Comparison of ENCODE assay signal across 20 cellular contexts in the genomic region with DNA sequence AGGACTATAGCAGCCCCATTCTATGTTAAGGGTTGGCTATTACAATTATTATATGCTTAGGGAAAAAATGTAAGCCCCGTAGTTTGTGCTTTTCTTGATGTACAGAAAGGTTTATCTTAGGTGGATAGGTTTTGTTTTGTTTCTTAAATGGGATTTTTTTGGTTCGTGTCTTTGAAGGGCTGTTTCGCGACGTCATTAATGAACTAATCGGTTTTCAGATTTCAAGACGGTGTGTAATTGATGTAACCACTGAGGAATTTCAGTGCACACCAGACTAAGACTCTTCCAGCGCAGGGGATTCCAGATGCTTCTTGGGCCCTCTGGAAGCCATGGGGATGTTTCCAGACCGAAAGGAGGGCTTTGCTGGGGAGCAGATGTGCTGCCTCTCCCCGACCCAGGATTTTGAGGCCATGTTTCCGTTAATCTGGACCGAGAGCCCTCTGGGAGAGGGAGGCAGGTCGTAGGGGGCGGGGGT. TPM values are rescaled to one million over a fixed set of nuclear protein-coding genes. Genes with fewer than 3 reads are reported as not detected.
A peak's percentile ranks its signal among the peaks of the same experiment; 100 is the strongest.
DNase-seq lines count a peak whose midpoint lies in the region; ATAC-seq and TF ChIP-seq lines count a peak whose summit lies in the region.
"Had no signal": no experiment of that assay in that cellular context is flagged by ENCODE, and none has a peak within 500 bp of the region (broad histone marks: within the 10 kb centered on the region; RNA-seq: fewer than 3 reads in every experiment).

No MANE protein-coding gene starts in this region.

- H3K4me1 Mint-ChIP-seq in activated CD4-positive, alpha-beta T cell treated with anti-CD3 and anti-CD28 coated beads, Interleukin-2, amount 10 ng/mL, durations not matched to agents 24 days and 14 days, result peaks cover 3% of the 10 kb centered on the region

- no peaks in the 10 kb centered on the region for H3K9me3 ChIP-seq in esophagus squamous epithelium
- H3K9me3 ChIP-seq: A549 had no signal

- peaks cover 0 to 100% (median 27%) of the 10 kb centered on the region in 4 donors for H3K27me3 ChIP-seq in esophagus squamous epithelium

- H3K27ac Mint-ChIP-seq in activated CD4-positive, alpha-beta T cell treated with anti-CD3 and anti-CD28 coated beads, Interleukin-2, amount 10 ng/mL, durations not matched to agents 24 days and 14 days, result peak overlapping the region; percentile 72
- H3K27ac Mint-ChIP-seq: activated naive CD4-positive, alpha-beta T cell treated with anti-CD3 and anti-CD28 coated beads, Interleukin-2, amount 50 U/mL, for 72 hours; CD4-positive, CD25-positive, alpha-beta regulatory T cell had no signal

- no peaks in the 10 kb centered on the region for H3K36me3 ChIP-seq in esophagus squamous epithelium
- H3K36me3 ChIP-seq: tibial artery had no signal

- TF ChIP-seq CTCF in esophagus squamous epithelium (IDR thresholded peaks at IDR 0.05), result no peak

- no peak for DNase-seq in activated CD4-positive, alpha-beta T cell treated with anti-CD3 and anti-CD28 coated beads, Interleukin-2, amount 10 ng/mL, durations not matched to agents 24 days and 14 days
- no peak for DNase-seq in activated CD4-positive, alpha-beta T cell treated with anti-CD3 and anti-CD28 coated beads for 48 hours
- peak; percentile 20 for DNase-seq in NCI-H82 treated with DMSO at 0.1 percent for 48 hours (lab: John Stamatoyannopoulos, UW; ENCODE audit: unreplicated experiment)
- DNase-seq in esophagus squamous epithelium (lab: John Stamatoyannopoulos, UW), result no peak
- DNase-seq in retina, result peak; percentile 53
- DNase-seq in GDM1 (lab: John Stamatoyannopoulos, UW), result no peak
- no peak for DNase-seq in anterior cingulate cortex (lab: John Stamatoyannopoulos, UW)
- DNase-seq: caudate nucleus; CD4-positive, CD25-positive, alpha-beta regulatory T cell; DMS79 treated with DMSO at 0.1 percent for 48 hours; kidney; midbrain; NCI-H1694; NCI-H510A; occipital lobe; tibial artery had no signal

- ATAC-seq in HG03520 (IDR thresholded peaks at IDR 0.05; ENCODE audit: unreplicated experiment), result no peak
- ATAC-seq: A549; activated naive CD4-positive, alpha-beta T cell treated with anti-CD3 and anti-CD28 coated beads, Interleukin-2, amount 50 U/mL, for 72 hours had no signal

- intact Hi-C loops in activated CD4-positive, alpha-beta T cell treated with anti-CD3 and anti-CD28 coated beads, Interleukin-2, amount 10 ng/mL, durations not matched to agents 24 days and 14 days (cut with micrococcal nuclease), result loop anchor here (2.0 kb wide), 1 partner anchor 17 kb away; no protein-coding TSS in a partner anchor
- intact Hi-C loops in esophagus squamous epithelium (cut with DNase I), result no loop called here

- H3K27me3 Mint-ChIP-seq in activated CD4-positive, alpha-beta T cell treated with anti-CD3 and anti-CD28 coated beads, Interleukin-2, amount 10 ng/mL, durations not matched to agents 24 days and 14 days, result peaks cover 77% of the 10 kb centered on the region

- H3K4me1 ChIP-seq in esophagus squamous epithelium, result peaks cover 14 to 100% (median 33%) of the 10 kb centered on the region in 3 donors

- no peak for TF ChIP-seq POLR2A in esophagus squamous epithelium (IDR thresholded peaks at IDR 0.05)

- no peaks in the 10 kb centered on the region for H3K36me3 Mint-ChIP-seq in activated CD4-positive, alpha-beta T cell treated with anti-CD3 and anti-CD28 coated beads, Interleukin-2, amount 10 ng/mL, durations not matched to agents 24 days and 14 days (ENCODE audit: low read depth)
- H3K36me3 Mint-ChIP-seq: CD4-positive, CD25-positive, alpha-beta regulatory T cell had no signal

- peak overlapping the region; percentile 32 to 78 (median 74) for H3K4me3 ChIP-seq in esophagus squamous epithelium
- H3K4me3 ChIP-seq: A549, SK-N-MC, tibial artery had no signal

- WGBS in esophagus squamous epithelium, 2 donors, result 3 to 7% methylated on average over 8 to 11 of the region's 14 CpGs

- no peak overlapping the region for H3K4me3 Mint-ChIP-seq in activated CD4-positive, alpha-beta T cell treated with anti-CD3 and anti-CD28 coated beads, Interleukin-2, amount 10 ng/mL, durations not matched to agents 24 days and 14 days
- H3K4me3 Mint-ChIP-seq: CD4-positive, CD25-positive, alpha-beta regulatory T cell had no signal

- peak overlapping the region; percentile 88 to 97 (median 96) for H3K27ac ChIP-seq in esophagus squamous epithelium
- H3K27ac ChIP-seq: A549, SK-N-MC, tibial artery had no signal

- H3K9me3 Mint-ChIP-seq in activated CD4-positive, alpha-beta T cell treated with anti-CD3 and anti-CD28 coated beads, Interleukin-2, amount 10 ng/mL, durations not matched to agents 24 days and 14 days, result peaks cover 7% of the 10 kb centered on the region
- H3K9me3 Mint-ChIP-seq: activated naive CD4-positive, alpha-beta T cell treated with anti-CD3 and anti-CD28 coated beads, Interleukin-2, amount 50 U/mL, for 72 hours had no signal

RNA-seq across cellular contexts. Expression of a gene that starts 4.8 kb away (rescaled TPM):
- 0.12 and 0.21 TPM in 2 replicates for total RNA-seq in activated CD4-positive, alpha-beta T cell treated with anti-CD3 and anti-CD28 coated beads, Interleukin-2, amount 10 ng/mL, durations not matched to agents 24 days and 14 days
- 10 to 100 TPM; 20.3 to 49.4 (median 29.9) TPM for total RNA-seq in esophagus squamous epithelium
- total RNA-seq: CD4-positive, CD25-positive, alpha-beta regulatory T cell; occipital lobe had no signal

Comparison
In these comparisons a context has a peak if more than half of its experiments do, and no peak if none do; other contexts are left out.
1. DNase-seq: peak in NCI-H82 treated with DMSO at 0.1 percent for 48 hours (single experiment) and retina (single experiment); none in activated CD4-positive, alpha-beta T cell treated with anti-CD3 and anti-CD28 coated beads, Interleukin-2, amount 10 ng/mL, durations not matched to agents 24 days and 14 days (single experiment), activated CD4-positive, alpha-beta T cell treated with anti-CD3 and anti-CD28 coated beads for 48 hours (single experiment), esophagus squamous epithelium (single experiment), GDM1 (single experiment) and anterior cingulate cortex (0 of 58).
2. RNA of a gene that starts 4.8 kb away (total RNA-seq): 20.3 to 49.4 TPM in esophagus squamous epithelium; 0.12 to 0.21 TPM in activated CD4-positive, alpha-beta T cell treated with anti-CD3 and anti-CD28 coated beads, Interleukin-2, amount 10 ng/mL, durations not matched to agents 24 days and 14 days; every median in the first group is over 10 times any median in the second.